In the genomic region with DNA sequence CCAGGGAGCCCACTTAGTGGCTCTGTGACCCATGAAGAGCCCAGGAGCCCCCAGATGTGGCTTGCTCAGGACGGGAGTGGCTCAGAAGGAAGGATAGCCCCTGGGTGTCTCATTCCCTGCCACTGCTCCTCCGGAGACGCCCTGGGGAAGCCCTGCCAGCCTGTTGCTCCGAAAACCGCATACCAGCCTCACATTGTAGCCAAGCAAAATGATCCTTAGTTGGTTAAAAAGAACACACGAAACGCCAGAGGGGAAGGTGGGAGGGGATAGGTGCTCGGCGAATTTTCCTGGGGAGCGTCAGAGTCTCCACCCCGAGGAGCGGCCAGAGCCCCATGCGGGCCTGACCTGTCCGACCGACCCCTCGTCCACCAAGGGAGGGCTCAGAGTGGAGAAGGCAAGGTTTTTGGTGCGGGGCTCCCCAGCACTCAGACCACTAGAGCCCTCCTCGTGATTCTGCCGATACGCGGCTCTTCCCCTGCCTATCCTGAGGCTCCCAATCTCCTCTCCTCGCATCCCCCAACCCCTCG, we compare ENCODE assay signal across 8 cellular contexts. TPM values are rescaled to one million over a fixed set of nuclear protein-coding genes. Genes with fewer than 3 reads are reported as not detected.
DNase-seq lines count a peak whose midpoint lies in the region; ATAC-seq, FAIRE-seq and TF ChIP-seq lines count a peak whose summit lies in the region.

No MANE protein-coding gene starts in this region.

- intact Hi-C loops in naive thymus-derived CD4-positive, alpha-beta T cell (cut with micrococcal nuclease): no loop called here

- H3K36me3 Mint-ChIP-seq in naive thymus-derived CD4-positive, alpha-beta T cell: no peaks in the 10 kb centered on the region

- H3K9me3 ChIP-seq in naive thymus-derived CD4-positive, alpha-beta T cell (ENCODE audit: control insufficient read depth in 2 of 3, low read length in 3 of 3): no peaks in the 10 kb centered on the region

- H3K4me1 Mint-ChIP-seq in naive thymus-derived CD4-positive, alpha-beta T cell: peaks cover 0 to 12% (median 8%) of the 10 kb centered on the region in 7 donors

- TF ChIP-seq CTCF in epithelial cell of proximal tubule (conservative IDR thresholded peaks at IDR 0.05; ENCODE audit: low read depth, low read length): no peak

- H3K4me3 Mint-ChIP-seq in naive thymus-derived CD4-positive, alpha-beta T cell: peak overlapping the region in 8 of 10 donors; percentile 28 to 69 (median 59)

- peaks cover 31% of the 10 kb centered on the region for H3K4me1 ChIP-seq in ACC112 (ENCODE audit: control insufficient read depth, insufficient read depth, low read length, unreplicated experiment)
- H3K4me1 ChIP-seq in naive thymus-derived CD4-positive, alpha-beta T cell (ENCODE audit: control insufficient read depth in 2 of 2, insufficient read depth in 2 of 2, low read length in 2 of 2): peaks cover 0 to 3% of the 10 kb centered on the region in 2 donors

- H3K27ac Mint-ChIP-seq in naive thymus-derived CD4-positive, alpha-beta T cell: peak overlapping the region in 1 of 9 donors; percentile 39

- no peaks in the 10 kb centered on the region for H3K36me3 ChIP-seq in ACC112 (ENCODE audit: insufficient read depth, low read length)
- H3K36me3 ChIP-seq in naive thymus-derived CD4-positive, alpha-beta T cell (ENCODE audit: control insufficient read depth in 2 of 3, insufficient read depth in 3 of 3, low read length in 3 of 3): no peaks in the 10 kb centered on the region

- no peak for FAIRE-seq in frontal cortex (lab: Jason Lieb, UNC)

- H3K4me3 ChIP-seq in ACC112 (ENCODE audit: low read depth, low read length) (peak overlapping the region; percentile 79), epithelial cell of proximal tubule (ENCODE audit: low read depth, low read length) (peak overlapping the region; percentile 75)
- H3K4me3 ChIP-seq in naive thymus-derived CD4-positive, alpha-beta T cell (ENCODE audit: low read length): no peak overlapping the region

- H3K27me3 ChIP-seq in ACC112 (ENCODE audit: insufficient read depth, low read length): no peaks in the 10 kb centered on the region
- H3K27me3 ChIP-seq in naive thymus-derived CD4-positive, alpha-beta T cell (ENCODE audit: control insufficient read depth in 2 of 2, insufficient read depth in 2 of 2, low read length in 2 of 2): peaks cover 0 to 3% of the 10 kb centered on the region in 2 donors

- H3K27me3 Mint-ChIP-seq in naive thymus-derived CD4-positive, alpha-beta T cell: peaks cover 12 to 33% (median 27%) of the 10 kb centered on the region in 5 donors

- CTCF ChIA-PET in naive thymus-derived CD4-positive, alpha-beta T cell (lab: Charles Lee): interaction anchor here (1.5 kb wide), 1 partner anchor 45 kb away, joined by 4 read pairs; no protein-coding TSS in a partner anchor

- DNase-seq in NCI-H526 treated with DMSO at 0.1 percent for 48 hours (lab: John Stamatoyannopoulos, UW) (peak; percentile 46), epithelial cell of proximal tubule (ENCODE audit: low read depth) (no peak), frontal cortex (ENCODE audit: low spot score in 2 of 2) (no peak), NCI-H2171 treated with DMSO at 0.1 percent for 48 hours (lab: John Stamatoyannopoulos, UW) (no peak), SW 1271 (lab: John Stamatoyannopoulos, UW) (no peak)
- DNase-seq in naive thymus-derived CD4-positive, alpha-beta T cell: no peak

- POLR2A ChIA-PET in naive thymus-derived CD4-positive, alpha-beta T cell (lab: Charles Lee): interaction anchor here (0.6 kb wide), 1 partner anchor 103 kb away, joined by 3 read pairs; no protein-coding TSS in a partner anchor

- no peak for ATAC-seq in naive thymus-derived CD4-positive, alpha-beta T cell
- ATAC-seq in HG02870 (IDR thresholded peaks at IDR 0.05; ENCODE audit: unreplicated experiment): no peak

- peaks cover 25% of the 10 kb centered on the region for H3K79me2 ChIP-seq in ACC112 (ENCODE audit: control insufficient read depth, insufficient read depth, low read length, unreplicated experiment)

- peak overlapping the region; percentile 23 for H2AFZ ChIP-seq in ACC112 (ENCODE audit: low read length, unreplicated experiment)

- H3K27ac ChIP-seq in ACC112 (ENCODE audit: low read depth, low read length): peak overlapping the region; percentile 14; the same call in 1 of the 2 replicates
- H3K27ac ChIP-seq in naive thymus-derived CD4-positive, alpha-beta T cell (ENCODE audit: low read depth, low read length): no peak overlapping the region

- H3K9me3 Mint-ChIP-seq in naive thymus-derived CD4-positive, alpha-beta T cell: no peaks in the 10 kb centered on the region

RNA-seq across cellular contexts. Expression of gene DIXDC1, which starts 39.5 kb away (rescaled TPM):
- total RNA-seq in epithelial cell of proximal tubule (6.8 and 7.7 TPM in 2 replicates), frontal cortex (70.5 TPM)
- total RNA-seq in naive thymus-derived CD4-positive, alpha-beta T cell: 10 to 100 TPM in 1 of 5 experiments, 1 to 10 TPM in 2, under 1 TPM in 2; 0.50 to 10.4 (median 1.3) TPM
- polyA plus RNA-seq in naive thymus-derived CD4-positive, alpha-beta T cell: 1 to 10 TPM in 1 of 2 donors, under 1 TPM in 1; 0.76 to 2.0 TPM

RNA-seq across cellular contexts. Expression of gene DLAT, which starts 48.5 kb away (rescaled TPM):
- total RNA-seq in epithelial cell of proximal tubule: 41.0 and 64.7 TPM in 2 replicates
- total RNA-seq in naive thymus-derived CD4-positive, alpha-beta T cell: 10 to 100 TPM; 13.1 to 31.0 (median 17.8) TPM
- 10 to 100 TPM; 24.2 to 25.9 TPM for polyA plus RNA-seq in naive thymus-derived CD4-positive, alpha-beta T cell
- total RNA-seq in frontal cortex: 53.0 TPM

RNA-seq across cellular contexts. Expression of gene C11orf52, which starts 58.0 kb away (rescaled TPM):
- total RNA-seq in epithelial cell of proximal tubule: 4.0 and 5.0 TPM in 2 replicates
- not detected for total RNA-seq in naive thymus-derived CD4-positive, alpha-beta T cell
- under 1 TPM in 1 of 2 donors, not detected in 1; 0.26 TPM for polyA plus RNA-seq in naive thymus-derived CD4-positive, alpha-beta T cell
- not detected for total RNA-seq in frontal cortex
